ENCODE assay signal across 19 cellular contexts in genomic region chr15:79570004-79570403, GRCh38.
"Had no signal": no experiment of that assay in that cellular context is flagged by ENCODE, and none has a peak within 500 bp of the region (broad histone marks: within the 10 kb centered on the region; RNA-seq: fewer than 3 reads in every experiment).

No MANE protein-coding gene starts in this region.

- ATAC-seq: foreskin keratinocyte; gastroesophageal sphincter; heart left ventricle; left lung; left ventricle myocardium superior; lower lobe of right lung; naive thymus-derived CD4-positive, alpha-beta T cell; natural killer cell had no signal

- H3K4me1 ChIP-seq: colonic mucosa, esophagus muscularis mucosa, foreskin keratinocyte, gastroesophageal sphincter, heart left ventricle, left lung, lower lobe of right lung had no signal

- H3K27ac Mint-ChIP-seq: dendritic cell treated with granulocyte-macrophage colony-stimulating factor and Interleukin-4, amounts not matched to agents 40 ng/mL and 50 ng/mL, for 4 days; mesothelial cell of epicardium; naive thymus-derived CD4-positive, alpha-beta T cell; natural killer cell had no signal

- H3K36me3 Mint-ChIP-seq: mesothelial cell of epicardium; naive thymus-derived CD4-positive, alpha-beta T cell; natural killer cell had no signal

- H3K4me1 Mint-ChIP-seq: mesothelial cell of epicardium, natural killer cell had no signal

- H3K9me3 Mint-ChIP-seq: dendritic cell treated with granulocyte-macrophage colony-stimulating factor and Interleukin-4, amounts not matched to agents 40 ng/mL and 50 ng/mL, for 4 days; natural killer cell had no signal

- H3K9me3 ChIP-seq: colonic mucosa, lower lobe of right lung had no signal

- DNase-seq: colonic mucosa; cortex of kidney; effector memory CD4-positive, alpha-beta T cell; foreskin keratinocyte; heart left ventricle; hippocampal formation; islet precursor cell; kidney; kidney glomerular epithelial cell; left lung; left ventricle myocardium superior; lower lobe of right lung; mesenchymal stem cell; naive thymus-derived CD4-positive, alpha-beta T cell; natural killer cell had no signal

- H3K36me3 ChIP-seq: colonic mucosa, esophagus muscularis mucosa, gastroesophageal sphincter, heart left ventricle, left lung, lower lobe of right lung had no signal

- H3K4me3 Mint-ChIP-seq: dendritic cell treated with granulocyte-macrophage colony-stimulating factor and Interleukin-4, amounts not matched to agents 40 ng/mL and 50 ng/mL, for 4 days; mesothelial cell of epicardium; naive thymus-derived CD4-positive, alpha-beta T cell; natural killer cell had no signal

- H3K4me3 ChIP-seq: colonic mucosa, esophagus muscularis mucosa, gastroesophageal sphincter, heart left ventricle, left lung, lower lobe of right lung had no signal
